22 cellular contexts compared by ENCODE assay signal in the genomic region with DNA sequence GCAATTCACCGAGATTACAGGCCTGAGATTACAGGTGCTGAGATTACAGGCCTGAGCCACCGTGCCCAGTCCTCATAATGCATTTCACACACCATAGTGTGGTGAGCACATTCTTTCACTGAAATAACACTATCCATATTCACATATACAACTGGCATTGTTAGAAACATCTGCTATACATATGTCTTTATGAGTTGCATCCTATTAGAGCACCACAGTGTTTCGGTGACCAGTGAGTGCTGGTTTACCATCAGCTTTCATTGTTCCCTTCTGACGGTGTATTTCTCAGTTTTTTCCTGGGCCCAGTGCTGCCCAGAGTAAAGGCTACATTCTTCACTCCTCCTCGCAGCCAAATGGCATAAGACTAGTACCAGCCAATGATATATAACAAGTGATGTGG.
DNase-seq lines count a peak whose midpoint lies in the region; ATAC-seq and TF ChIP-seq lines count a peak whose summit lies in the region.
"Had no signal": no experiment of that assay in that cellular context is flagged by ENCODE, and none has a peak within 500 bp of the region (broad histone marks: within the 10 kb centered on the region; RNA-seq: fewer than 3 reads in every experiment).

No MANE protein-coding gene starts in this region.

- H3K36me3 Mint-ChIP-seq in HFFc6 (ENCODE audit: low read depth) = peaks cover 6% of the 10 kb centered on the region

- DNase-seq in AG10803 (ENCODE audit: low read depth) = peak; percentile 28
- DNase-seq in HFFc6 = no peak
- DNase-seq in foreskin fibroblast = peak; percentile 18 to 79
- DNase-seq in colonic mucosa = no peak
- no peak for DNase-seq in activated T-cell treated with anti-CD3 and anti-CD28 coated beads for 4 hours
- DNase-seq in KBM-7 = no peak
- DNase-seq: CD4-positive, CD25-positive, alpha-beta regulatory T cell; DMS53; MG63; NCI-H1417; NCI-H1694; NCI-H2029 treated with DMSO at 0.1 percent for 48 hours; NCI-H446 treated with DMSO at 0.1 percent for 48 hours; NCI-H526; NCI-H82; NK-92 treated with Interleukin-12 subunit alpha and Interleukin-12 subunit beta, amount 100 ng/mL, for 24 hours; SHP77 treated with DMSO at 0.1 percent for 48 hours had no signal

- no peak for TF ChIP-seq CTCF in AG10803 (conservative IDR thresholded peaks at IDR 0.05; ENCODE audit: low read length)
- no peak for TF ChIP-seq CTCF in HFFc6 (IDR thresholded peaks at IDR 0.05)
- TF ChIP-seq CTCF in foreskin fibroblast (IDR thresholded peaks at IDR 0.05; ENCODE audit: low read depth, low read length) = no peak
- no peak for TF ChIP-seq CTCF in colonic mucosa (IDR thresholded peaks at IDR 0.05)

- no peaks in the 10 kb centered on the region for H3K4me1 ChIP-seq in colonic mucosa

- no peak overlapping the region for H3K9ac ChIP-seq in colonic mucosa (ENCODE audit: low read depth in 2 of 2, low read length in 2 of 2)

- H3K27ac ChIP-seq in colonic mucosa = no peak overlapping the region
- H3K27ac ChIP-seq: 22Rv1 had no signal

- no peaks in the 10 kb centered on the region for H3K27me3 Mint-ChIP-seq in HFFc6 (ENCODE audit: insufficient read depth)
- H3K27me3 Mint-ChIP-seq: CD4-positive, CD25-positive, alpha-beta regulatory T cell had no signal

- no peaks in the 10 kb centered on the region for H3K36me3 ChIP-seq in colonic mucosa

- peak overlapping the region; percentile 38; the same call in 1 of the 2 replicates for H3K27ac Mint-ChIP-seq in HFFc6

- ATAC-seq in SK-N-SH treated with all-trans-retinoic acid at 6 μM for 48 hours = no peak
- no peak for ATAC-seq in GM21825 (IDR thresholded peaks at IDR 0.05; ENCODE audit: unreplicated experiment)
- ATAC-seq: K562 had no signal

- no peaks in the 10 kb centered on the region for H3K27me3 ChIP-seq in colonic mucosa
- H3K27me3 ChIP-seq: MG63 had no signal

- peaks cover 22% of the 10 kb centered on the region for H3K4me1 Mint-ChIP-seq in HFFc6 (ENCODE audit: low read depth)

- intact Hi-C loops in colonic mucosa (cut with DNase I) = loop anchor here (5.0 kb wide), 1 partner anchor 616 kb away; no protein-coding TSS in a partner anchor

- no peaks in the 10 kb centered on the region for H3K9me3 Mint-ChIP-seq in HFFc6
- H3K9me3 Mint-ChIP-seq: CD4-positive, CD25-positive, alpha-beta regulatory T cell had no signal

- no peak overlapping the region for H3K4me3 ChIP-seq in AG10803 (ENCODE audit: low read length)
- no peak overlapping the region for H3K4me3 ChIP-seq in foreskin fibroblast (ENCODE audit: low read depth in 1 of 2, low read length in 2 of 2)
- H3K4me3 ChIP-seq in colonic mucosa = no peak overlapping the region
- H3K4me3 ChIP-seq: GM12878, K562, MG63 had no signal

- no peak overlapping the region for H3K4me3 Mint-ChIP-seq in HFFc6
- H3K4me3 Mint-ChIP-seq: CD4-positive, CD25-positive, alpha-beta regulatory T cell had no signal

- in situ Hi-C loops in KBM-7 (cut with MboI; ENCODE audit: low pct_unique_long_range_greater_than_20kb, low sequenced_read_pairs) = no loop called here

- H3K9me3 ChIP-seq in colonic mucosa = no peaks in the 10 kb centered on the region
- H3K9me3 ChIP-seq: MG63 had no signal

TF ChIP-seq in SK-N-SH treated with all-trans-retinoic acid at 6 μM for 48 hours, 23 proteins besides CTCF, POLR2A, EP300 and RAD21:
- peak; percentile 39; the same call in 1 of the 2 replicates for TF ChIP-seq TCF4 (CRISPR knock-in tag; IDR thresholded peaks at IDR 0.05; ENCODE audit: borderline replicate concordance)
- TF ChIP-seq, protein P1, sequence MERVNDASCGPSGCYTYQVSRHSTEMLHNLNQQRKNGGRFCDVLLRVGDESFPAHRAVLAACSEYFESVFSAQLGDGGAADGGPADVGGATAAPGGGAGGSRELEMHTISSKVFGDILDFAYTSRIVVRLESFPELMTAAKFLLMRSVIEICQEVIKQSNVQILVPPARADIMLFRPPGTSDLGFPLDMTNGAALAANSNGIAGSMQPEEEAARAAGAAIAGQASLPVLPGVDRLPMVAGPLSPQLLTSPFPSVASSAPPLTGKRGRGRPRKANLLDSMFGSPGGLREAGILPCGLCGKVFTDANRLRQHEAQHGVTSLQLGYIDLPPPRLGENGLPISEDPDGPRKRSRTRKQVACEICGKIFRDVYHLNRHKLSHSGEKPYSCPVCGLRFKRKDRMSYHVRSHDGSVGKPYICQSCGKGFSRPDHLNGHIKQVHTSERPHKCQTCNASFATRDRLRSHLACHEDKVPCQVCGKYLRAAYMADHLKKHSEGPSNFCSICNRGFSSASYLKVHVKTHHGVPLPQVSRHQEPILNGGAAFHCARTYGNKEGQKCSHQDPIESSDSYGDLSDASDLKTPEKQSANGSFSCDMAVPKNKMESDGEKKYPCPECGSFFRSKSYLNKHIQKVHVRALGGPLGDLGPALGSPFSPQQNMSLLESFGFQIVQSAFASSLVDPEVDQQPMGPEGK (CRISPR knock-in tag; IDR thresholded peaks at IDR 0.05; ENCODE audit: borderline replicate concordance) = no peak

Comparison
In these comparisons a context has a peak if more than half of its experiments do, and no peak if none do; other contexts are left out.
1. DNase-seq: peak in AG10803 (single experiment) and foreskin fibroblast (2 of 2); none in HFFc6 (single experiment), colonic mucosa (single experiment), activated T-cell treated with anti-CD3 and anti-CD28 coated beads for 4 hours (single experiment) and KBM-7 (single experiment).